In genomic region chr6:85612690-85613474, GRCh38 we compare ENCODE assay signal across 16 cellular contexts. TPM values are rescaled to one million over a fixed set of nuclear protein-coding genes. Genes with fewer than 3 reads are reported as not detected.
DNase-seq lines count a peak whose midpoint lies in the region; ATAC-seq, FAIRE-seq and TF ChIP-seq lines count a peak whose summit lies in the region.
"Had no signal": no experiment of that assay in that cellular context is flagged by ENCODE, and none has a peak within 500 bp of the region (broad histone marks: within the 10 kb centered on the region; RNA-seq: fewer than 3 reads in every experiment).

No MANE protein-coding gene starts in this region.

- H2BK120ac ChIP-seq in mesenchymal stem cell (ENCODE audit: low read depth, low read length): no peak overlapping the region

- H3K4me3 ChIP-seq in HepG2 (replicated peaks in 1 of 3; ENCODE audit: insufficient read depth in 1 of 3, low read depth in 2 of 3, low read length in 3 of 3) (no peak overlapping the region), right lobe of liver (no peak overlapping the region), mesenchymal stem cell (ENCODE audit: insufficient read depth in 1 of 2, low read depth in 1 of 2, low read length in 2 of 2) (no peak overlapping the region)

- H2BK15ac ChIP-seq in mesenchymal stem cell (ENCODE audit: low read depth, poor library complexity, severe bottlenecking): no peak overlapping the region

- TF ChIP-seq RAD21 in HepG2 (CRISPR knock-in tag; IDR thresholded peaks at IDR 0.05): no peak

- H4K8ac ChIP-seq in mesenchymal stem cell (ENCODE audit: low read length): no peak overlapping the region

- peak overlapping the region; percentile 98 for H2AK5ac ChIP-seq in mesenchymal stem cell (ENCODE audit: low read length, severe bottlenecking)

- peaks cover 37% of the 10 kb centered on the region for H3K36me3 Mint-ChIP-seq in chondrocyte (ENCODE audit: low read depth)

- no peaks in the 10 kb centered on the region; the same call in 1 of the 2 replicates for H4K20me1 ChIP-seq in HepG2 (ENCODE audit: insufficient read depth, low read length)

- ATAC-seq in HepG2: no peak
- no peak for ATAC-seq in right lobe of liver
- no peak for ATAC-seq in HG03354 (IDR thresholded peaks at IDR 0.05; ENCODE audit: poor library complexity, severe bottlenecking, unreplicated experiment)
- ATAC-seq in HG02884 (IDR thresholded peaks at IDR 0.05; ENCODE audit: unreplicated experiment): no peak

- H3K79me2 ChIP-seq in HepG2 (ENCODE audit: insufficient read depth, low read length): peaks cover 5% of the 10 kb centered on the region

- no peaks in the 10 kb centered on the region for H3K9me3 Mint-ChIP-seq in chondrocyte (ENCODE audit: low read depth)
- H3K9me3 Mint-ChIP-seq: CD4-positive, alpha-beta memory T cell; H9; IgD-negative memory B cell had no signal

- H3K9ac ChIP-seq in HepG2 (ENCODE audit: insufficient read depth, low read depth, low read length): no peak overlapping the region
- no peak overlapping the region for H3K9ac ChIP-seq in mesenchymal stem cell (ENCODE audit: low read length)

- peaks cover 9% of the 10 kb centered on the region for H3K4me1 Mint-ChIP-seq in chondrocyte (ENCODE audit: low read depth)
- H3K4me1 Mint-ChIP-seq: B cell, H9 had no signal

- H4K91ac ChIP-seq in mesenchymal stem cell (ENCODE audit: low read length): no peak overlapping the region

- no peak for TF ChIP-seq POLR2A in HepG2 (IDR thresholded peaks at IDR 0.05; ENCODE audit: insufficient read depth in 1 of 2, low read depth in 2 of 2, low read length in 2 of 2)
- TF ChIP-seq POLR2A in right lobe of liver (IDR thresholded peaks at IDR 0.05): no peak

- no peak for FAIRE-seq in HepG2 (lab: Jason Lieb, UNC)

- no peaks in the 10 kb centered on the region for H3K9me3 ChIP-seq in HepG2 (ENCODE audit: low read length)
- H3K9me3 ChIP-seq in right lobe of liver: no peaks in the 10 kb centered on the region
- no peaks in the 10 kb centered on the region for H3K9me3 ChIP-seq in mesenchymal stem cell (ENCODE audit: control insufficient read depth, low read length)

- H3K27ac Mint-ChIP-seq in chondrocyte (ENCODE audit: unreplicated experiment): peak overlapping the region; percentile 69
- H3K27ac Mint-ChIP-seq: B cell, H9 had no signal

- H3K4me2 ChIP-seq in HepG2 (ENCODE audit: low read depth, low read length) (no peak overlapping the region), mesenchymal stem cell (ENCODE audit: low read length, poor library complexity, severe bottlenecking) (no peak overlapping the region)

- intact Hi-C loops in HepG2 (cut with micrococcal nuclease; ENCODE audit: unreplicated experiment): no loop called here
- intact Hi-C loops in right lobe of liver (cut with DNase I): no loop called here
- intact Hi-C loops in posterior vena cava (cut with DNase I): no loop called here

- H3K4me3 Mint-ChIP-seq in chondrocyte (ENCODE audit: unreplicated experiment): no peak overlapping the region
- H3K4me3 Mint-ChIP-seq: B cell; CD4-positive, alpha-beta memory T cell; H9; IgD-negative memory B cell had no signal

- POLR2A ChIA-PET in HepG2 (lab: Yijun Ruan, JAX): interaction anchor here (1.5 to 2.0 kb wide), 2 partner anchors 19 to 66 kb away, joined by 3 to 4 read pairs; partner anchors contain the start of gene SNX14

- no peak overlapping the region for H3K18ac ChIP-seq in mesenchymal stem cell (ENCODE audit: low read depth in 1 of 2, low read length in 2 of 2)

- H2BK5ac ChIP-seq in mesenchymal stem cell (ENCODE audit: low read depth, low read length, poor library complexity, severe bottlenecking): no peak overlapping the region

- TF ChIP-seq EP300 in HepG2 (IDR thresholded peaks at IDR 0.05; ENCODE audit: low read depth in 2 of 2, low read length in 2 of 2): no peak
- TF ChIP-seq EP300 in HepG2 (CRISPR knock-in tag; IDR thresholded peaks at IDR 0.05; ENCODE audit: borderline replicate concordance): no peak

- H3K23ac ChIP-seq in mesenchymal stem cell (ENCODE audit: low read length in 2 of 2): no peak overlapping the region

- peaks cover 8 to 62% of the 10 kb centered on the region in 2 experiments for H3K36me3 ChIP-seq in HepG2 (replicated peaks in 1 of 2; ENCODE audit: control insufficient read depth in 1 of 2, insufficient read depth in 2 of 2, low read length in 2 of 2)
- H3K36me3 ChIP-seq in right lobe of liver: peaks cover 0 to 76% (median 40%) of the 10 kb centered on the region in 4 donors
- peaks cover 14 to 100% of the 10 kb centered on the region in 2 experiments for H3K36me3 ChIP-seq in mesenchymal stem cell (ENCODE audit: control insufficient read depth in 1 of 2, insufficient read depth in 2 of 2, low read depth in 1 of 2, low read length in 2 of 2)

- H3K4ac ChIP-seq in mesenchymal stem cell (ENCODE audit: low read depth in 1 of 2, low read length in 2 of 2): no peak overlapping the region

- no peak for DNase-seq in HepG2 (ENCODE audit: low spot score)
- no peak for DNase-seq in right lobe of liver
- no peak for DNase-seq in chondrocyte (ENCODE audit: low spot score)
- no peak for DNase-seq in mesenchymal stem cell
- DNase-seq in posterior vena cava (ENCODE audit: low spot score): no peak
- DNase-seq: CD4-positive, alpha-beta memory T cell; H9; NCI-H1436; NCI-H2029 treated with DMSO at 0.1 percent for 48 hours; NCI-H510A treated with DMSO at 0.1 percent for 48 hours; SIG-M5 had no signal

- H2BK12ac ChIP-seq in mesenchymal stem cell (ENCODE audit: low read length in 2 of 2): no peak overlapping the region

- no TSS peak for BruUV-seq in HepG2 (replicated peaks; lab: Mats Ljungman, UMichigan)

- H3K27ac ChIP-seq in HepG2 (ENCODE audit: extremely low read length, insufficient read depth, low read length): no peak overlapping the region
- H3K27ac ChIP-seq in right lobe of liver: no peak overlapping the region
- peak overlapping the region; percentile 64 for H3K27ac ChIP-seq in mesenchymal stem cell (ENCODE audit: low read length, poor library complexity, severe bottlenecking)

- TF ChIP-seq CTCF in HepG2 (CRISPR knock-in tag; IDR thresholded peaks at IDR 0.05) (no peak), right lobe of liver (IDR thresholded peaks at IDR 0.05) (no peak), chondrocyte (IDR thresholded peaks at IDR 0.05) (no peak)

- H3K4me1 ChIP-seq in HepG2 (ENCODE audit: insufficient read depth, low read length) (no peaks in the 10 kb centered on the region), right lobe of liver (no peaks in the 10 kb centered on the region), mesenchymal stem cell (ENCODE audit: control insufficient read depth, insufficient read depth, low read depth, low read length) (peaks cover 4% of the 10 kb centered on the region)

- H3K14ac ChIP-seq in mesenchymal stem cell (ENCODE audit: low read length in 2 of 2): no peak overlapping the region

- in situ Hi-C loops in HepG2 (cut with HindIII; ENCODE audit: extremely low pct_ligation_motif_present, low pct_unique_long_range_greater_than_20kb): no loop called here

- H3K27me3 ChIP-seq in HepG2 (ENCODE audit: control insufficient read depth in 1 of 2, insufficient read depth in 2 of 2, low read length in 2 of 2) (no peaks in the 10 kb centered on the region), right lobe of liver (no peaks in the 10 kb centered on the region), mesenchymal stem cell (ENCODE audit: control insufficient read depth in 1 of 2, insufficient read depth in 1 of 2, low read length in 2 of 2) (no peaks in the 10 kb centered on the region)

- H3K79me1 ChIP-seq in mesenchymal stem cell (replicated peaks; ENCODE audit: low read length, poor library complexity, severe bottlenecking): peaks cover 5% of the 10 kb centered on the region

- no peaks in the 10 kb centered on the region for H3K27me3 Mint-ChIP-seq in chondrocyte (ENCODE audit: low read depth)
- H3K27me3 Mint-ChIP-seq: B cell; CD4-positive, alpha-beta memory T cell; IgD-negative memory B cell had no signal

- 99% methylated on average over 4 of the region's 4 CpGs for WGBS in HepG2 (ENCODE audit: low lambda C conversion rate)
- WGBS in right lobe of liver (ENCODE audit: insufficient coverage, low coverage, low lambda C conversion rate, missing lambda C conversion rate): 95% methylated on average over 4 of the region's 4 CpGs
- WGBS in mesenchymal stem cell: 94% methylated on average over 2 of the region's 4 CpGs

- CTCF ChIA-PET in HepG2 (lab: Yijun Ruan, JAX; ENCODE audit: low intra/inter-chr PET ratio, low total read pairs): no interaction called here

- no peak overlapping the region for H2AFZ ChIP-seq in HepG2 (ENCODE audit: low read length)
- no peak overlapping the region for H2AFZ ChIP-seq in mesenchymal stem cell (ENCODE audit: low read depth, low read length)

RNA-seq across cellular contexts. Expression of gene SNX14, which starts 19.2 kb away (rescaled TPM):
- total RNA-seq in HepG2 (2016; rRNA removed; fragmentation: Illumina TruSeq; extraction: Trizol): 61.9 and 112 TPM in 2 replicates
- 41.2 and 50.0 TPM in 2 replicates for total RNA-seq in HepG2 (2016; cell fraction: cytosol; rRNA removed; fragmentation: Illumina TruSeq; extraction: Trizol; ENCODE audit: low read depth)
- total RNA-seq in HepG2 (2016; cell fraction: insoluble cytoplasmic fraction; rRNA removed; fragmentation: Illumina TruSeq; extraction: Trizol): 54.2 and 101 TPM in 2 replicates
- total RNA-seq in HepG2 (2016; cell fraction: membrane; rRNA removed; fragmentation: Illumina TruSeq; extraction: Trizol): 32.9 and 40.9 TPM in 2 replicates
- 146 and 153 TPM in 2 replicates for total RNA-seq in HepG2 (2016; cell fraction: nucleus; rRNA removed; fragmentation: Illumina TruSeq; extraction: Trizol)
- polyA plus RNA-seq in HepG2 (2011; rRNA removed): 70.1 and 83.5 TPM in 2 replicates
- 33.1 and 52.9 TPM in 2 replicates for polyA plus RNA-seq in HepG2 (2011; cell fraction: cytosol; rRNA removed)
- 54.3 and 59.6 TPM in 2 replicates for polyA plus RNA-seq in HepG2 (2011; cell fraction: nucleus; rRNA removed)
- 72.4 and 94.2 TPM in 2 replicates for polyA plus RNA-seq in HepG2 (2012)
- 6.0 and 7.3 TPM in 2 replicates for polyA plus RNA-seq in HepG2 (2016; cell fraction: cytosol; fragmentation: Illumina TruSeq; extraction: Trizol; ENCODE audit: low read depth)
- 42.2 and 43.7 TPM in 2 replicates for polyA plus RNA-seq in HepG2 (2016; cell fraction: insoluble cytoplasmic fraction; fragmentation: Illumina TruSeq; extraction: Trizol; ENCODE audit: low read depth)
- 12.2 and 13.6 TPM in 2 replicates for polyA plus RNA-seq in HepG2 (2016; cell fraction: membrane; fragmentation: Illumina TruSeq; extraction: Trizol; ENCODE audit: low read depth)
- polyA plus RNA-seq in HepG2 (2016; cell fraction: nucleus; fragmentation: Illumina TruSeq; extraction: Trizol; ENCODE audit: insufficient read depth, low read depth): 146 and 157 TPM in 2 replicates
- 25.1 and 77.1 TPM in 2 replicates for polyA minus RNA-seq in HepG2 (2011; rRNA and poly(A)+ RNA removed; ENCODE audit: low replicate concordance)
- 52.8 and 53.6 TPM in 2 replicates for polyA minus RNA-seq in HepG2 (2011; cell fraction: cytosol; rRNA and poly(A)+ RNA removed)
- polyA minus RNA-seq in HepG2 (2011; cell fraction: nucleus; rRNA and poly(A)+ RNA removed): 161 and 172 TPM in 2 replicates
- 10 to 100 TPM; 35.0 to 72.5 (median 51.9) TPM for total RNA-seq in right lobe of liver
- 43.1 TPM for polyA plus RNA-seq in PFSK-1 (2012; ENCODE audit: insufficient read length, low read depth)
- total RNA-seq in chondrocyte: 70.8 to 79.7 TPM (median 77.2 TPM) in 3 replicates
- polyA plus RNA-seq in mesenchymal stem cell (2013, experiment 1 of 2): 51.7 TPM
- 55.6 TPM for polyA plus RNA-seq in mesenchymal stem cell (2013, experiment 2 of 2)
- 10 to 100 TPM; 74.2 to 77.0 TPM for total RNA-seq in posterior vena cava

RNA-seq across cellular contexts. Expression of gene SYNCRIP, which starts 29.8 kb away (rescaled TPM):
- total RNA-seq in HepG2 (2016; rRNA removed; fragmentation: Illumina TruSeq; extraction: Trizol): 112 and 183 TPM in 2 replicates
- total RNA-seq in HepG2 (2016; cell fraction: cytosol; rRNA removed; fragmentation: Illumina TruSeq; extraction: Trizol; ENCODE audit: low read depth): 11.4 and 13.0 TPM in 2 replicates
- 101 and 177 TPM in 2 replicates for total RNA-seq in HepG2 (2016; cell fraction: insoluble cytoplasmic fraction; rRNA removed; fragmentation: Illumina TruSeq; extraction: Trizol)
- total RNA-seq in HepG2 (2016; cell fraction: membrane; rRNA removed; fragmentation: Illumina TruSeq; extraction: Trizol): 28.5 and 32.6 TPM in 2 replicates
- 112 TPM in 2 replicates for total RNA-seq in HepG2 (2016; cell fraction: nucleus; rRNA removed; fragmentation: Illumina TruSeq; extraction: Trizol)
- 6.8 and 8.1 TPM in 2 replicates for polyA plus RNA-seq in HepG2 (2011; rRNA removed)
- polyA plus RNA-seq in HepG2 (2011; cell fraction: cytosol; rRNA removed): 3.2 and 5.2 TPM in 2 replicates
- 6.9 and 7.9 TPM in 2 replicates for polyA plus RNA-seq in HepG2 (2011; cell fraction: nucleus; rRNA removed)
- polyA plus RNA-seq in HepG2 (2012): 41.5 and 63.8 TPM in 2 replicates
- polyA plus RNA-seq in HepG2 (2016; cell fraction: cytosol; fragmentation: Illumina TruSeq; extraction: Trizol; ENCODE audit: low read depth): 5.1 and 5.8 TPM in 2 replicates
- 185 and 186 TPM in 2 replicates for polyA plus RNA-seq in HepG2 (2016; cell fraction: insoluble cytoplasmic fraction; fragmentation: Illumina TruSeq; extraction: Trizol; ENCODE audit: low read depth)
- 12.7 and 15.0 TPM in 2 replicates for polyA plus RNA-seq in HepG2 (2016; cell fraction: membrane; fragmentation: Illumina TruSeq; extraction: Trizol; ENCODE audit: low read depth)
- 74.1 and 83.2 TPM in 2 replicates for polyA plus RNA-seq in HepG2 (2016; cell fraction: nucleus; fragmentation: Illumina TruSeq; extraction: Trizol; ENCODE audit: insufficient read depth, low read depth)
- 7.5 and 23.4 TPM in 2 replicates for polyA minus RNA-seq in HepG2 (2011; rRNA and poly(A)+ RNA removed; ENCODE audit: low replicate concordance)
- 13.1 and 17.5 TPM in 2 replicates for polyA minus RNA-seq in HepG2 (2011; cell fraction: cytosol; rRNA and poly(A)+ RNA removed)
- 70.1 and 89.5 TPM in 2 replicates for polyA minus RNA-seq in HepG2 (2011; cell fraction: nucleus; rRNA and poly(A)+ RNA removed)
- total RNA-seq in right lobe of liver: 10 to 100 TPM; 27.8 to 47.3 (median 39.4) TPM
- polyA plus RNA-seq in PFSK-1 (2012; ENCODE audit: insufficient read length, low read depth): 123 TPM
- 87.4 to 116 TPM (median 90.5 TPM) in 3 replicates for total RNA-seq in chondrocyte
- 96.5 TPM for polyA plus RNA-seq in mesenchymal stem cell (2013, experiment 1 of 2)
- 101 TPM for polyA plus RNA-seq in mesenchymal stem cell (2013, experiment 2 of 2)
- 100 to 1,000 TPM; 113 to 147 TPM for total RNA-seq in posterior vena cava
